Comparison of ENCODE assay signal across 2 cellular contexts in genomic region chr1:219000005-219000404, GRCh38.
TF ChIP-seq lines count a peak whose summit lies in the region.

No MANE protein-coding gene starts in this region.

TF ChIP-seq in HepG2, 621 proteins besides CTCF, POLR2A, EP300 and RAD21:
- TF ChIP-seq MAFF (IDR thresholded peaks at IDR 0.05; ENCODE audit: low read depth, low read length): peak; percentile 71
- TF ChIP-seq MBNL3 (CRISPR knock-in tag; conservative IDR thresholded peaks at IDR 0.05): no peak
- peak; percentile 74 to 82 for TF ChIP-seq MAFK (conservative IDR thresholded peaks at IDR 0.05 in 1 of 2, IDR thresholded peaks at IDR 0.05 in 1 of 2; ENCODE audit: low read length in 2 of 2)

TF ChIP-seq in H1, 55 proteins besides CTCF, POLR2A, EP300 and RAD21:
- TF ChIP-seq EGR1 (IDR thresholded peaks at IDR 0.05; ENCODE audit: borderline replicate concordance, low read depth, low read length): no peak
- TF ChIP-seq MAFK (IDR thresholded peaks at IDR 0.05; ENCODE audit: low read depth, low read length): peak; percentile 33; the same call in 1 of the 2 replicates
- TF ChIP-seq EZH2 (IDR thresholded peaks at IDR 0.05; ENCODE audit: low read depth, low read length, severe bottlenecking): no peak
- no peak for TF ChIP-seq CBX8 (IDR thresholded peaks at IDR 0.05; ENCODE audit: borderline replicate concordance, low read depth, low read length)
- no peak for TF ChIP-seq SUZ12 (IDR thresholded peaks at IDR 0.05; ENCODE audit: low read length)
